ENCODE assay signal across 16 cellular contexts in genomic region chr15:80142646-80143045, GRCh38. TPM values are rescaled to one million over a fixed set of nuclear protein-coding genes. Genes with fewer than 3 reads are reported as not detected.
DNase-seq lines count a peak whose midpoint lies in the region; ATAC-seq, FAIRE-seq and TF ChIP-seq lines count a peak whose summit lies in the region.
"Had no signal": no experiment of that assay in that cellular context is flagged by ENCODE, and none has a peak within 500 bp of the region (broad histone marks: within the 10 kb centered on the region; RNA-seq: fewer than 3 reads in every experiment).

No MANE protein-coding gene starts in this region.

- DNase-seq in NCI-H146 (lab: John Stamatoyannopoulos, UW) (peak; percentile 25), NCI-H146 treated with DMSO at 0.1 percent for 48 hours (lab: John Stamatoyannopoulos, UW; ENCODE audit: unreplicated experiment) (no peak), GM12891 (ENCODE audit: insufficient read length, low spot score) (no peak), bronchial epithelial cell (ENCODE audit: low read depth) (peak; percentile 59), mesothelial cell of epicardium (ENCODE audit: low spot score in 2 of 2, unreplicated experiment in 2 of 2) (no peak), DMS 273 treated with DMSO at 0.1 percent for 48 hours (lab: John Stamatoyannopoulos, UW) (no peak)
- no peak for DNase-seq in stimulated activated CD4-positive, alpha-beta T cell treated with anti-CD3 and anti-CD28 coated beads, Interleukin-15, amount 100 ng/mL, for 24 hours
- DNase-seq: CD8-positive, alpha-beta T cell; COR-L47; H7 had no signal

- ATAC-seq in HG02571 (IDR thresholded peaks at IDR 0.05; ENCODE audit: unreplicated experiment), result no peak
- ATAC-seq: CD8-positive, alpha-beta T cell; GM23338 had no signal

- H3K36me3 ChIP-seq in bronchial epithelial cell (ENCODE audit: control insufficient read depth, insufficient read depth, low read length), result no peaks in the 10 kb centered on the region

- H3K4me3 Mint-ChIP-seq in mesothelial cell of epicardium, result no peak overlapping the region
- H3K4me3 Mint-ChIP-seq: CD14-positive monocyte; CD8-positive, alpha-beta T cell; GM23338 had no signal

- no peak overlapping the region for H3K4me3 ChIP-seq in bronchial epithelial cell (ENCODE audit: low read depth, low read length)
- H3K4me3 ChIP-seq: GM23338 had no signal

- peaks cover 4% of the 10 kb centered on the region for H3K36me3 Mint-ChIP-seq in mesothelial cell of epicardium

- peaks cover 12% of the 10 kb centered on the region for H3K9me3 Mint-ChIP-seq in mesothelial cell of epicardium
- H3K9me3 Mint-ChIP-seq: GM23338 had no signal

- no peak for TF ChIP-seq POLR2A in GM12891 (IDR thresholded peaks at IDR 0.05; ENCODE audit: low read depth, low read length)

- H3K4me1 Mint-ChIP-seq in mesothelial cell of epicardium, result no peaks in the 10 kb centered on the region
- H3K4me1 Mint-ChIP-seq: GM23338 had no signal

- H3K27ac Mint-ChIP-seq in mesothelial cell of epicardium, result peak overlapping the region; percentile 1
- H3K27ac Mint-ChIP-seq: CD8-positive, alpha-beta T cell; GM23338 had no signal

- TF ChIP-seq CTCF in bronchial epithelial cell (IDR thresholded peaks at IDR 0.05; ENCODE audit: insufficient read depth, low read length, severe bottlenecking), result no peak
- TF ChIP-seq CTCF in mesothelial cell of epicardium (IDR thresholded peaks at IDR 0.05; ENCODE audit: unreplicated experiment), result no peak

- H3K27me3 Mint-ChIP-seq in mesothelial cell of epicardium (ENCODE audit: low read depth), result no peaks in the 10 kb centered on the region

- no peaks in the 10 kb centered on the region for H3K27me3 ChIP-seq in bronchial epithelial cell (ENCODE audit: control insufficient read depth, insufficient read depth, low read length)

- FAIRE-seq in GM12891 (lab: Jason Lieb, UNC), result peak; percentile 5
- no peak for FAIRE-seq in bronchial epithelial cell (lab: Jason Lieb, UNC)
- FAIRE-seq: G401.6, GM12892, HTR-8/SVneo had no signal

TF ChIP-seq in GM12891, 5 proteins besides CTCF, POLR2A, EP300 and RAD21:
- TF ChIP-seq TAF1 (IDR thresholded peaks at IDR 0.05; ENCODE audit: low read depth, low read length) (no peak), POLR2AphosphoS5 (IDR thresholded peaks at IDR 0.05; ENCODE audit: low read depth, low read length) (no peak), SPI1 (IDR thresholded peaks at IDR 0.05; ENCODE audit: low read depth, low read length) (no peak), PAX5 (IDR thresholded peaks at IDR 0.05; ENCODE audit: insufficient read depth, low read length, severe bottlenecking) (no peak), POU2F2 (IDR thresholded peaks at IDR 0.05; ENCODE audit: low read depth, low read length) (no peak)

RNA-seq across cellular contexts. Expression of gene FAH, which starts 10.2 kb away (rescaled TPM):
- 48.9 TPM for polyA plus RNA-seq in GM12891 (2012; ENCODE audit: low read depth, missing spikeins)
- 21.6 and 23.4 TPM in 2 replicates for total RNA-seq in bronchial epithelial cell
- total RNA-seq in mesothelial cell of epicardium, result 34.2 to 40.4 TPM (median 39.7 TPM) in 3 replicates

Comparison
In these comparisons a context has a peak if more than half of its experiments do, and no peak if none do; other contexts are left out.
1. DNase-seq: peak in NCI-H146 (single experiment) and bronchial epithelial cell (single experiment); none in NCI-H146 treated with DMSO at 0.1 percent for 48 hours (single experiment), GM12891 (single experiment), mesothelial cell of epicardium (0 of 2), stimulated activated CD4-positive, alpha-beta T cell treated with anti-CD3 and anti-CD28 coated beads, Interleukin-15, amount 100 ng/mL, for 24 hours (single experiment) and DMS 273 treated with DMSO at 0.1 percent for 48 hours (single experiment).